Comparison of ENCODE assay signal across 20 cellular contexts in the genomic region with DNA sequence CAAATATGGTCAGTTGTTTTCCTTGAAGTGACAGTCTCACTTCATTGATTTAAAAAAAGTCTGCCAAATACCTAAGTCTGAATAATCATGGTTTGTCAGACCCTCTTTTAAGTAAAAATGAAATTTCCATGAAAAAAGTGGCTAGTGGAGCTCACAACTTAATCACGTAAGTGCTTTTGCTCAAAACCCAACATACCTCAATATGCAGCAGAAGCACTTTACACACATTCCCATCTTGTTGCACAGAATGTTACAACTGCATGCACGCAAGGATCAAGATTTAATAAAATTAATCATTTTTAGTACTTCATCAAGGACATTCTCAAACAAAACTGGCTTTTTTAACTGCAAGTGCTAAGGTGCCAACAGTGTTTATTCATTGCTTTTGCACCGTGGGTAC. TPM values are rescaled to one million over a fixed set of nuclear protein-coding genes. Genes with fewer than 3 reads are reported as not detected.
DNase-seq lines count a peak whose midpoint lies in the region; ATAC-seq and TF ChIP-seq lines count a peak whose summit lies in the region.
"Had no signal": no experiment of that assay in that cellular context is flagged by ENCODE, and none has a peak within 500 bp of the region (broad histone marks: within the 10 kb centered on the region; RNA-seq: fewer than 3 reads in every experiment).

No MANE protein-coding gene starts in this region.

- POLR2A ChIA-PET in WTC11 (lab: Charles Lee), result no interaction called here

- H3K9me3 ChIP-seq in OCI-LY3 (ENCODE audit: insufficient read depth, low read length) (no peaks in the 10 kb centered on the region), upper lobe of left lung (peaks cover 0 to 6% (median 0%) of the 10 kb centered on the region in 4 donors)
- H3K9me3 ChIP-seq: BE2C had no signal

- peaks cover 21% of the 10 kb centered on the region for H3K36me3 ChIP-seq in OCI-LY3 (replicated peaks; ENCODE audit: low read depth, low read length)
- no peaks in the 10 kb centered on the region for H3K36me3 ChIP-seq in upper lobe of left lung
- H3K36me3 ChIP-seq: BE2C had no signal

- H3K27ac ChIP-seq in OCI-LY3 (ENCODE audit: low read length) (no peak overlapping the region), upper lobe of left lung (no peak overlapping the region)

- CTCF ChIA-PET in WTC11 (lab: Charles Lee), result no interaction called here

- no peak overlapping the region for H2AFZ ChIP-seq in OCI-LY3 (ENCODE audit: low read depth, low read length)

- no peak overlapping the region; the same call in 1 of the 2 replicates for H3K4me3 ChIP-seq in AG10803 (ENCODE audit: low read length)
- H3K4me3 ChIP-seq in OCI-LY3 (ENCODE audit: low read length), result no peak overlapping the region
- no peak overlapping the region for H3K4me3 ChIP-seq in upper lobe of left lung

- no peak for TF ChIP-seq POLR2A in upper lobe of left lung (IDR thresholded peaks at IDR 0.05)

- H3K79me2 ChIP-seq in OCI-LY3 (ENCODE audit: low read length), result peaks cover 100% of the 10 kb centered on the region

- H3K4me1 ChIP-seq in OCI-LY3 (ENCODE audit: low read length) (peaks cover 62% of the 10 kb centered on the region), upper lobe of left lung (no peaks in the 10 kb centered on the region)

- no peak for TF ChIP-seq EP300 in upper lobe of left lung (IDR thresholded peaks at IDR 0.05)

- H3K9ac ChIP-seq in OCI-LY3 (ENCODE audit: low read length), result no peak overlapping the region; the same call in 1 of the 2 replicates

- ATAC-seq in WTC11 (no peak), HG02970 (IDR thresholded peaks at IDR 0.05; ENCODE audit: low FRiP score, unreplicated experiment) (no peak), upper lobe of left lung (ENCODE audit: low FRiP score in 2 of 2) (no peak)
- ATAC-seq: HCT116 had no signal

- H3K4me1 Mint-ChIP-seq in WTC11, result peaks cover 41% of the 10 kb centered on the region

- H3K9me3 Mint-ChIP-seq in WTC11, result peaks cover 7% of the 10 kb centered on the region

- peaks cover 3% of the 10 kb centered on the region for H3K36me3 Mint-ChIP-seq in WTC11
- H3K36me3 Mint-ChIP-seq: CD14-positive monocyte had no signal

- H3K4me2 ChIP-seq in OCI-LY3 (ENCODE audit: low read length), result peak overlapping the region; percentile 21

- peaks cover 66% of the 10 kb centered on the region for H4K20me1 ChIP-seq in OCI-LY3 (ENCODE audit: insufficient read depth, low read length)

- peak overlapping the region; percentile 17; the same call in 1 of the 2 replicates for H3K27ac Mint-ChIP-seq in WTC11
- H3K27ac Mint-ChIP-seq: HFFc6 had no signal

- H3K27me3 Mint-ChIP-seq in WTC11 (ENCODE audit: low read depth), result no peaks in the 10 kb centered on the region
- H3K27me3 Mint-ChIP-seq: CD4-positive, alpha-beta memory T cell had no signal

- H3K27me3 ChIP-seq in OCI-LY3 (ENCODE audit: low read depth, low read length) (no peaks in the 10 kb centered on the region), upper lobe of left lung (no peaks in the 10 kb centered on the region)
- H3K27me3 ChIP-seq: BE2C had no signal

- DNase-seq in AG10803 (ENCODE audit: low read depth) (peak; percentile 58), EH (ENCODE audit: low read depth) (peak; percentile 32), WTC11 (ENCODE audit: low spot score) (no peak), NCI-H526 (lab: John Stamatoyannopoulos, UW) (no peak), upper lobe of left lung (no peak)
- no peak for DNase-seq in activated CD4-positive, alpha-beta T cell treated with anti-CD3 and anti-CD28 coated beads for 4 hours
- DNase-seq: 8988T; BE2C; CD4-positive, alpha-beta memory T cell; DMS53; DND-41; GDM1; GOT3; H7; HFFc6; KG1 had no signal

- no peak overlapping the region for H3K4me3 Mint-ChIP-seq in WTC11
- H3K4me3 Mint-ChIP-seq: CD14-positive monocyte, HFFc6 had no signal

- TF ChIP-seq CTCF in AG10803 (conservative IDR thresholded peaks at IDR 0.05; ENCODE audit: low read length) (no peak), OCI-LY3 (IDR thresholded peaks at IDR 0.05; ENCODE audit: low read depth, low read length) (no peak), WTC11 (IDR thresholded peaks at IDR 0.05) (no peak), upper lobe of left lung (IDR thresholded peaks at IDR 0.05) (no peak)

- WGBS in upper lobe of left lung, 2 donors, result 76 to 80% methylated on average over 3 of the region's 3 CpGs

TF ChIP-seq in WTC11, 78 proteins besides CTCF, POLR2A, EP300 and RAD21:
- TF ChIP-seq GTF2I (CRISPR knock-in tag; conservative IDR thresholded peaks at IDR 0.05), result no peak
- TF ChIP-seq JAZF1 (CRISPR knock-in tag; IDR thresholded peaks at IDR 0.05), result no peak
- no peak for TF ChIP-seq E2F4 (CRISPR knock-in tag; IDR thresholded peaks at IDR 0.05; ENCODE audit: borderline replicate concordance, low read depth)
- no peak for TF ChIP-seq TP53 (CRISPR knock-in tag; IDR thresholded peaks at IDR 0.05)
- no peak for TF ChIP-seq OVOL2 (CRISPR knock-in tag; IDR thresholded peaks at IDR 0.05; ENCODE audit: borderline replicate concordance)
- TF ChIP-seq E2F5 (CRISPR knock-in tag; IDR thresholded peaks at IDR 0.05), result no peak
- no peak for TF ChIP-seq ELF4 (CRISPR knock-in tag; IDR thresholded peaks at IDR 0.05; ENCODE audit: low read depth)
- no peak for TF ChIP-seq SMAD4 (CRISPR knock-in tag; IDR thresholded peaks at IDR 0.05)
- no peak for TF ChIP-seq PRRX2 (CRISPR knock-in tag; IDR thresholded peaks at IDR 0.05)
- no peak for TF ChIP-seq CREB1 (CRISPR knock-in tag; IDR thresholded peaks at IDR 0.05)
- TF ChIP-seq TEAD1 (CRISPR knock-in tag; IDR thresholded peaks at IDR 0.05), result no peak
- no peak for TF ChIP-seq PREB (CRISPR knock-in tag; IDR thresholded peaks at IDR 0.05; ENCODE audit: borderline replicate concordance)
- TF ChIP-seq RORB (CRISPR knock-in tag; IDR thresholded peaks at IDR 0.05), result no peak
- TF ChIP-seq TCF7 (CRISPR knock-in tag; IDR thresholded peaks at IDR 0.05; ENCODE audit: low read depth), result no peak

RNA-seq across cellular contexts. Expression of gene EZH2, which starts 21.6 kb away (rescaled TPM):
- total RNA-seq in WTC11 (2021), result 28.5 to 35.4 TPM (median 28.6 TPM) in 3 replicates
- total RNA-seq in upper lobe of left lung, result 1 to 10 TPM in 5 of 6 donors, under 1 TPM in 1; 0.89 to 4.6 (median 3.1) TPM

Comparison
In these comparisons a context has a peak if more than half of its experiments do, and no peak if none do; other contexts are left out.
1. DNase-seq: peak in AG10803 (single experiment) and EH (single experiment); none in WTC11 (single experiment), activated CD4-positive, alpha-beta T cell treated with anti-CD3 and anti-CD28 coated beads for 4 hours (0 of 2), NCI-H526 (0 of 2) and upper lobe of left lung (0 of 2).